23 cellular contexts compared by ENCODE assay signal in genomic region chr13:33771296-33771695, GRCh38.
"Had no signal": no experiment of that assay in that cellular context is flagged by ENCODE, and none has a peak within 500 bp of the region (broad histone marks: within the 10 kb centered on the region; RNA-seq: fewer than 3 reads in every experiment).

No MANE protein-coding gene starts in this region.

- H3K4me1 ChIP-seq: right atrium auricular region, spleen, suprapubic skin, tibial artery, upper lobe of right lung had no signal

- H3K27me3 ChIP-seq: ovary, right atrium auricular region, sigmoid colon, spleen, suprapubic skin, tibial artery, upper lobe of right lung had no signal

- ATAC-seq: mucosa of descending colon; naive thymus-derived CD4-positive, alpha-beta T cell; natural killer cell treated with Interleukin-12 subunit alpha and Interleukin-12 subunit beta and Interleukin-15 and Interleukin-18, amount 100 ng/mL, for 72 hours; stimulated activated effector memory CD8-positive, alpha-beta T cell treated with anti-CD3 and anti-CD28 coated beads, Interleukin-12 subunit alpha, Interleukin-12 subunit beta, amount 100 ng/mL, for 72 hours; upper lobe of right lung had no signal

- H3K36me3 ChIP-seq: left ventricle myocardium inferior, ovary, right atrium auricular region, sigmoid colon, spleen, suprapubic skin, thoracic aorta, tibial artery, upper lobe of right lung had no signal

- H3K4me3 ChIP-seq: left ventricle myocardium inferior, lung, mucosa of descending colon, ovary, right atrium auricular region, sigmoid colon, spleen, suprapubic skin, thoracic aorta, tibial artery, upper lobe of right lung had no signal

- H3K9me3 ChIP-seq: mucosa of descending colon, ovary, right atrium auricular region, sigmoid colon, spleen, suprapubic skin, thoracic aorta, tibial artery, upper lobe of right lung had no signal

- DNase-seq: hypothalamus; immature natural killer cell; left ventricle myocardium inferior; midbrain; mucosa of descending colon; naive thymus-derived CD4-positive, alpha-beta T cell; ovary; sigmoid colon; small intestine; spleen; stimulated activated CD4-positive, alpha-beta T cell treated with anti-CD3 and anti-CD28 coated beads, Interleukin-4, amount 100 ng/mL, for 24 hours; stimulated activated naive CD4-positive, alpha-beta T cell; tibial artery; trophoblast cell; upper lobe of right lung had no signal

- H3K27ac ChIP-seq: left ventricle myocardium inferior, ovary, right atrium auricular region, sigmoid colon, spleen, suprapubic skin, thoracic aorta, tibial artery, upper lobe of right lung had no signal

- FAIRE-seq: islet of Langerhans, small intestine, urothelium cell line had no signal
